Comparison of ENCODE assay signal across 13 cellular contexts in genomic region chr9:137743695-137744094, GRCh38.
"Had no signal": no experiment of that assay in that cellular context is flagged by ENCODE, and none has a peak within 500 bp of the region (broad histone marks: within the 10 kb centered on the region; RNA-seq: fewer than 3 reads in every experiment).

No MANE protein-coding gene starts in this region.

- H3K4me3 ChIP-seq: right lobe of liver, smooth muscle cell, thyroid gland had no signal

- H3K27me3 Mint-ChIP-seq: activated naive CD8-positive, alpha-beta T cell treated with anti-CD3 and anti-CD28 coated beads, Interleukin-2, amount 10 ng/mL, durations not matched to agents 7 days and 5 days had no signal

- H3K4me3 Mint-ChIP-seq: activated naive CD8-positive, alpha-beta T cell treated with anti-CD3 and anti-CD28 coated beads, Interleukin-2, amount 10 ng/mL, durations not matched to agents 7 days and 5 days; activated T-helper 1 cell treated with anti-CD3 and anti-CD28 coated beads, Interleukin-12 subunit alpha, Interleukin-12 subunit beta, Interleukin-2, Interleukin-4 antibody, amounts not matched to agents 30 ng/mL and 10 ng/mL and 1 ng/mL, durations not matched to agents 14 hours and 24 hours and 36 hours; brain; mesothelial cell of epicardium; T-helper 1 cell treated with Interleukin-12 subunit alpha and Interleukin-12 subunit beta and Interleukin-4 antibody, amounts not matched to agents 30 μg/mL and 1 μg/mL, for 36 hours had no signal

- H3K4me2 ChIP-seq: smooth muscle cell had no signal

- DNase-seq: activated CD4-positive, alpha-beta T cell treated with anti-CD3 and anti-CD28 coated beads for 48 hours; activated CD8-positive, alpha-beta memory T cell treated with anti-CD3 and anti-CD28 coated beads, Interleukin-2, amount 50 U/mL, for 48 hours; activated naive CD4-positive, alpha-beta T cell; activated naive CD8-positive, alpha-beta T cell treated with anti-CD3 and anti-CD28 coated beads, Interleukin-2, amount 10 ng/mL, durations not matched to agents 7 days and 5 days; effector CD8-positive, alpha-beta T cell; foreskin keratinocyte; right lobe of liver; thyroid gland had no signal

- H3K27ac Mint-ChIP-seq: activated T-helper 1 cell treated with anti-CD3 and anti-CD28 coated beads, Interleukin-12 subunit alpha, Interleukin-12 subunit beta, Interleukin-2, Interleukin-4 antibody, amounts not matched to agents 30 ng/mL and 10 ng/mL and 1 ng/mL, durations not matched to agents 14 hours and 24 hours and 36 hours; mesothelial cell of epicardium; T-helper 1 cell treated with Interleukin-12 subunit alpha and Interleukin-12 subunit beta and Interleukin-4 antibody, amounts not matched to agents 30 μg/mL and 1 μg/mL, for 36 hours had no signal

- H3K9me3 Mint-ChIP-seq: activated naive CD8-positive, alpha-beta T cell treated with anti-CD3 and anti-CD28 coated beads, Interleukin-2, amount 10 ng/mL, durations not matched to agents 7 days and 5 days; activated T-helper 1 cell treated with anti-CD3 and anti-CD28 coated beads, Interleukin-12 subunit alpha, Interleukin-12 subunit beta, Interleukin-2, Interleukin-4 antibody, amounts not matched to agents 30 ng/mL and 10 ng/mL and 1 ng/mL, durations not matched to agents 14 hours and 24 hours and 36 hours; mesothelial cell of epicardium; T-helper 1 cell treated with Interleukin-12 subunit alpha and Interleukin-12 subunit beta and Interleukin-4 antibody, amounts not matched to agents 30 μg/mL and 1 μg/mL, for 36 hours had no signal

- H3K27me3 ChIP-seq: foreskin keratinocyte, right lobe of liver, thyroid gland had no signal

- H3K9me3 ChIP-seq: right lobe of liver, thyroid gland had no signal

- H3K27ac ChIP-seq: foreskin keratinocyte, thyroid gland had no signal

- ATAC-seq: foreskin keratinocyte had no signal

- H3K4me1 ChIP-seq: foreskin keratinocyte had no signal
